ENCODE assay signal across 1 cellular context in the genomic region with DNA sequence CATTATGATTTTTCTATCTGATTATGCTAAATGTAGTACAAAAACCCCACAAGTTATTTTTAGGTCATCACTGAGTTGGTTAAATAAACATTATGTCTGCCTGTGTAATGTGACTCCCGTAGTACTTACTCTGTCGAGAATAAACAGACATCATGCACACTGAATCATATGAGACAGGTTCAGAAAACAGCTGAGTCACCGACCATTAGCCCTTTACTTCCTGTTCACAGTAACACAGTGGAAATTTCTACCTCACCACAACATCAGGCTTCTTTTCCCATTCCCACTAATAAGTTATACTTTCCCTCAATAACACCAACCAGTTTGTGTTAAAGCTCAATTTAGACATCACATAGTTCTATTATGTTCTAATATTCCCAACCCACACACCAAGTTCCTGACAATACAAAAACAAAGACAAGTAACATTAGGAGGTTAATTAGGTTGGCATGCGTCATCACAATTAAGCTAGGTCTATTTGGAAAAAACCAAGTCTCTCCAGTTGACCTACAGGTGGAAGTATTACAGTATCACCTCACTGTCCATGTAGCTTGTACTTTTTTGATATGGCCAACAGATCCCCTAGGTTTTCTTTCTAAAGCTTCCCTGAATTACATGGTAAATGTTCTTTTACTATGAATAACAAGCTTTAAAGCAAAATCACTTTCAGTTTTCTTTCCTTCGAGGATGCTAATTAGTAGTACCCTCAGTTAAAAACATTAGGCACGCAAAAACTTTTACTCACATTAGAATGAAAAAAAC.
TF ChIP-seq lines count a peak whose summit lies in the region.

No MANE protein-coding gene starts in this region.

TF ChIP-seq in HCT116, 20 proteins besides CTCF, POLR2A, EP300 and RAD21 (continued from another document):
- TF ChIP-seq, protein P1, sequence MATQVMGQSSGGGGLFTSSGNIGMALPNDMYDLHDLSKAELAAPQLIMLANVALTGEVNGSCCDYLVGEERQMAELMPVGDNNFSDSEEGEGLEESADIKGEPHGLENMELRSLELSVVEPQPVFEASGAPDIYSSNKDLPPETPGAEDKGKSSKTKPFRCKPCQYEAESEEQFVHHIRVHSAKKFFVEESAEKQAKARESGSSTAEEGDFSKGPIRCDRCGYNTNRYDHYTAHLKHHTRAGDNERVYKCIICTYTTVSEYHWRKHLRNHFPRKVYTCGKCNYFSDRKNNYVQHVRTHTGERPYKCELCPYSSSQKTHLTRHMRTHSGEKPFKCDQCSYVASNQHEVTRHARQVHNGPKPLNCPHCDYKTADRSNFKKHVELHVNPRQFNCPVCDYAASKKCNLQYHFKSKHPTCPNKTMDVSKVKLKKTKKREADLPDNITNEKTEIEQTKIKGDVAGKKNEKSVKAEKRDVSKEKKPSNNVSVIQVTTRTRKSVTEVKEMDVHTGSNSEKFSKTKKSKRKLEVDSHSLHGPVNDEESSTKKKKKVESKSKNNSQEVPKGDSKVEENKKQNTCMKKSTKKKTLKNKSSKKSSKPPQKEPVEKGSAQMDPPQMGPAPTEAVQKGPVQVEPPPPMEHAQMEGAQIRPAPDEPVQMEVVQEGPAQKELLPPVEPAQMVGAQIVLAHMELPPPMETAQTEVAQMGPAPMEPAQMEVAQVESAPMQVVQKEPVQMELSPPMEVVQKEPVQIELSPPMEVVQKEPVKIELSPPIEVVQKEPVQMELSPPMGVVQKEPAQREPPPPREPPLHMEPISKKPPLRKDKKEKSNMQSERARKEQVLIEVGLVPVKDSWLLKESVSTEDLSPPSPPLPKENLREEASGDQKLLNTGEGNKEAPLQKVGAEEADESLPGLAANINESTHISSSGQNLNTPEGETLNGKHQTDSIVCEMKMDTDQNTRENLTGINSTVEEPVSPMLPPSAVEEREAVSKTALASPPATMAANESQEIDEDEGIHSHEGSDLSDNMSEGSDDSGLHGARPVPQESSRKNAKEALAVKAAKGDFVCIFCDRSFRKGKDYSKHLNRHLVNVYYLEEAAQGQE (IDR thresholded peaks at IDR 0.05; ENCODE audit: low read depth) = no peak
- TF ChIP-seq ZBTB33 (IDR thresholded peaks at IDR 0.05; ENCODE audit: extremely low read depth, insufficient replicate concordance, low read length) = peak; percentile 67
- no peak for TF ChIP-seq EZH2phosphoT487 (IDR thresholded peaks at IDR 0.05; ENCODE audit: borderline replicate concordance)
